In genomic region chr11:70272009-70272408, GRCh38 we compare ENCODE assay signal across 9 cellular contexts. TPM values are rescaled to one million over a fixed set of nuclear protein-coding genes. Genes with fewer than 3 reads are reported as not detected.
DNase-seq lines count a peak whose midpoint lies in the region; ATAC-seq and TF ChIP-seq lines count a peak whose summit lies in the region.
"Had no signal": no experiment of that assay in that cellular context is flagged by ENCODE, and none has a peak within 500 bp of the region (broad histone marks: within the 10 kb centered on the region; RNA-seq: fewer than 3 reads in every experiment).

No MANE protein-coding gene starts in this region.

- intact Hi-C loops in natural killer cell (cut with micrococcal nuclease) = no loop called here

- peaks cover 30% of the 10 kb centered on the region for H3K36me3 Mint-ChIP-seq in CD4-positive, CD25-positive, alpha-beta regulatory T cell
- peaks cover 16% of the 10 kb centered on the region for H3K36me3 Mint-ChIP-seq in chondrocyte (ENCODE audit: low read depth)
- no peaks in the 10 kb centered on the region for H3K36me3 Mint-ChIP-seq in natural killer cell

- H3K4me3 Mint-ChIP-seq in CD4-positive, CD25-positive, alpha-beta regulatory T cell = peak overlapping the region; percentile 88 to 96 (median 92)
- H3K4me3 Mint-ChIP-seq in chondrocyte (ENCODE audit: unreplicated experiment) (peak overlapping the region; percentile 92), natural killer cell (peak overlapping the region; percentile 95)

- no peak for TF ChIP-seq CTCF in chondrocyte (IDR thresholded peaks at IDR 0.05)
- TF ChIP-seq CTCF in natural killer cell (IDR thresholded peaks at IDR 0.05) = no peak

- H3K9me3 Mint-ChIP-seq in CD4-positive, CD25-positive, alpha-beta regulatory T cell = no peaks in the 10 kb centered on the region
- H3K9me3 Mint-ChIP-seq in chondrocyte (ENCODE audit: low read depth) (no peaks in the 10 kb centered on the region), natural killer cell (no peaks in the 10 kb centered on the region)

- peak overlapping the region; percentile 17 for H3K4me3 ChIP-seq in CD4-positive, CD25-positive, alpha-beta regulatory T cell (ENCODE audit: low read depth, low read length)
- peak overlapping the region; percentile 78; the same call in 1 of the 2 replicates for H3K4me3 ChIP-seq in Karpas-422 (ENCODE audit: low read length)

- ATAC-seq in CD4-positive, CD25-positive, alpha-beta regulatory T cell (ENCODE audit: low read depth in 2 of 2) = no peak
- ATAC-seq in natural killer cell = no peak

- H3K27ac Mint-ChIP-seq in CD4-positive, CD25-positive, alpha-beta regulatory T cell = peak overlapping the region in 2 of 3 donors; percentile 42 to 49
- H3K27ac Mint-ChIP-seq in chondrocyte (ENCODE audit: unreplicated experiment) (peak overlapping the region; percentile 73), natural killer cell (peak overlapping the region; percentile 81 to 85)

- H3K9me3 ChIP-seq in CD4-positive, CD25-positive, alpha-beta regulatory T cell (ENCODE audit: control insufficient read depth in 2 of 2, low read length in 2 of 2) = no peaks in the 10 kb centered on the region
- H3K9me3 ChIP-seq in Karpas-422 (ENCODE audit: low read length) = no peaks in the 10 kb centered on the region

- peaks cover 16% of the 10 kb centered on the region for H3K27me3 Mint-ChIP-seq in CD4-positive, CD25-positive, alpha-beta regulatory T cell
- peaks cover 5% of the 10 kb centered on the region for H3K27me3 Mint-ChIP-seq in chondrocyte (ENCODE audit: low read depth)
- H3K27me3 Mint-ChIP-seq in natural killer cell (ENCODE audit: low read depth in 2 of 2) = no peaks in the 10 kb centered on the region

- no peak for DNase-seq in CD4-positive, CD25-positive, alpha-beta regulatory T cell
- DNase-seq in Karpas-422 (no peak), chondrocyte (ENCODE audit: low spot score) (peak; percentile 30), natural killer cell (no peak), DMS153 treated with DMSO at 0.1 percent for 48 hours (lab: John Stamatoyannopoulos, UW; ENCODE audit: unreplicated experiment) (no peak), SIG-M5 (lab: John Stamatoyannopoulos, UW) (no peak), hippocampal formation (lab: John Stamatoyannopoulos, UW) (no peak)
- no peak for DNase-seq in activated CD4-positive, CD25-positive, alpha-beta regulatory T cell treated with anti-CD3 and anti-CD28 coated beads, Interleukin-2, amount 50 U/mL, for 72 hours
- DNase-seq: T1000 had no signal

- peaks cover 22 to 67% (median 50%) of the 10 kb centered on the region in 4 donors for H3K4me1 Mint-ChIP-seq in CD4-positive, CD25-positive, alpha-beta regulatory T cell
- peaks cover 37% of the 10 kb centered on the region for H3K4me1 Mint-ChIP-seq in chondrocyte (ENCODE audit: low read depth)
- H3K4me1 Mint-ChIP-seq in natural killer cell = peaks cover 38% of the 10 kb centered on the region in 2 donors

- H3K79me2 ChIP-seq in Karpas-422 (ENCODE audit: low read length) = peaks cover 61% of the 10 kb centered on the region

- H3K4me2 ChIP-seq in Karpas-422 (ENCODE audit: low read depth, low read length, poor library complexity, severe bottlenecking) = peak overlapping the region; percentile 96

- H4K20me1 ChIP-seq in Karpas-422 (ENCODE audit: insufficient read depth, low read depth, low read length) = 0 out of 2 replicates have a peak, but pooled peaks cover 5% of the 10 kb centered on the region

- H3K27ac ChIP-seq in CD4-positive, CD25-positive, alpha-beta regulatory T cell (ENCODE audit: insufficient read depth, low read length, poor library complexity, severe bottlenecking) = no peak overlapping the region
- no peak overlapping the region for H3K27ac ChIP-seq in Karpas-422 (ENCODE audit: low read length)

- peak overlapping the region; percentile 92 for H3K9ac ChIP-seq in Karpas-422 (ENCODE audit: low read length)

- H2AFZ ChIP-seq in Karpas-422 (ENCODE audit: low read length) = no peak overlapping the region

- peaks cover 25% of the 10 kb centered on the region for H3K36me3 ChIP-seq in CD4-positive, CD25-positive, alpha-beta regulatory T cell (ENCODE audit: control insufficient read depth, insufficient read depth, low read length)
- H3K36me3 ChIP-seq in Karpas-422 (ENCODE audit: insufficient read depth, low read length) = peaks cover 24% of the 10 kb centered on the region

- H3K9me2 ChIP-seq in Karpas-422 (replicated peaks; ENCODE audit: insufficient read depth, low read length) = no peaks in the 10 kb centered on the region

- no peaks in the 10 kb centered on the region for H3K27me3 ChIP-seq in CD4-positive, CD25-positive, alpha-beta regulatory T cell (ENCODE audit: control insufficient read depth, insufficient read depth, low read length)
- H3K27me3 ChIP-seq in Karpas-422 (ENCODE audit: low read length) = no peaks in the 10 kb centered on the region

- peaks cover 36% of the 10 kb centered on the region for H3K4me1 ChIP-seq in CD4-positive, CD25-positive, alpha-beta regulatory T cell (ENCODE audit: control insufficient read depth, insufficient read depth, low read length, poor library complexity, severe bottlenecking)
- peaks cover 28% of the 10 kb centered on the region for H3K4me1 ChIP-seq in Karpas-422 (ENCODE audit: low read length)

RNA-seq across cellular contexts. Expression of gene PPFIA1, which starts 1.5 kb away (rescaled TPM):
- 62.6 TPM for total RNA-seq in CD4-positive, CD25-positive, alpha-beta regulatory T cell
- 10 to 100 TPM in 2 of 4 donors, 1 to 10 TPM in 2; 7.9 to 13.8 (median 10.0) TPM for polyA plus RNA-seq in CD4-positive, CD25-positive, alpha-beta regulatory T cell
- total RNA-seq in Karpas-422 (2014; rRNA removed; shearing (Covaris generic); ENCODE audit: low replicate concordance) = 24.6 and 50.1 TPM in 2 replicates
- total RNA-seq in chondrocyte = 60.2 to 63.5 TPM (median 62.6 TPM) in 3 replicates
- 10 to 100 TPM; 42.1 to 75.4 (median 51.7) TPM for total RNA-seq in natural killer cell
